1 cellular context compared by ENCODE assay signal in the genomic region with DNA sequence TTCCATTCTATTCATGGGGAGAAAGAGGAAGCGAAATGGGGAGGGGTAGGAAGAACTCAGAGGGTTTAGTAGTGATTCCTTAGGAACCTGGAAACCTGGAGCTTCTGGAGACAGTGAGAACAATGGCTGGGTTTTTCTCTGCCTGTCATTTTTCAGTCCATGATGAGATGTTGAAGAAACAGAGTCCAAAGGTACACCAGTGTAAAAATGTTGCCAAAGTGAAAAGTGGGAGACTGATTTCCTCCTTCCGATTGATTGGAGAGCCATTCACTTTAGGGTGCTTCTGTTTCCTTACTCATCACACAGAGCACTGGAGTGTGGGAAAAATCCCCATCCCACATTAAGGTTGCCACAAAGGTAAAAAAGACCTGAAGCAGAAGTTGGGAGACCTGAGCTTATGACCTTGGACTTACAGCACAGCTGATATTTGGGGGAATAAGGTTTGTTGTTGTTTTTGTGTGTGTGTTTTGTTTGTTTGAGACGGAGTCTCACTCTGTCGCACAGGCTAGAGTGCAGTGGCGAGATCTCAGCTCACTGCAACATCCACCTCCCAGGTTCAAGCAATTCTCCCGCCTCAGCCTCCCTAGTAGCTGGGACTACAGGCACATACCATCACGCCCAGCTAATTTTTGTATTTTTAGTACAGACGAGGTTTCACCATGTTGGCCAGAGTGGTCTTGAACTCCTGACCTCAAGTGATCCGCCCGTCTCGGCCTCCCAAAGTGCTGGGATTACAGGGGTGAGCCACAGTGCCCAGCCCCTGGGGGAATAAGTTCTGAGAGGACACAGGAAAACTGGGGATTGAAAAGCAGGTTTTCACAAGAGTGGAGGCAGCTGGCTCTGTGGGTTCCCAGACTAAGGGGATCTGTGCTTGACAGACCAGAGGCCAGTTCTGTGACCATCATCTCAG.
TF ChIP-seq lines count a peak whose summit lies in the region.

No MANE protein-coding gene starts in this region.

TF ChIP-seq in GM23338, 12 proteins besides CTCF, POLR2A, EP300 and RAD21:
- TF ChIP-seq, protein P1, sequence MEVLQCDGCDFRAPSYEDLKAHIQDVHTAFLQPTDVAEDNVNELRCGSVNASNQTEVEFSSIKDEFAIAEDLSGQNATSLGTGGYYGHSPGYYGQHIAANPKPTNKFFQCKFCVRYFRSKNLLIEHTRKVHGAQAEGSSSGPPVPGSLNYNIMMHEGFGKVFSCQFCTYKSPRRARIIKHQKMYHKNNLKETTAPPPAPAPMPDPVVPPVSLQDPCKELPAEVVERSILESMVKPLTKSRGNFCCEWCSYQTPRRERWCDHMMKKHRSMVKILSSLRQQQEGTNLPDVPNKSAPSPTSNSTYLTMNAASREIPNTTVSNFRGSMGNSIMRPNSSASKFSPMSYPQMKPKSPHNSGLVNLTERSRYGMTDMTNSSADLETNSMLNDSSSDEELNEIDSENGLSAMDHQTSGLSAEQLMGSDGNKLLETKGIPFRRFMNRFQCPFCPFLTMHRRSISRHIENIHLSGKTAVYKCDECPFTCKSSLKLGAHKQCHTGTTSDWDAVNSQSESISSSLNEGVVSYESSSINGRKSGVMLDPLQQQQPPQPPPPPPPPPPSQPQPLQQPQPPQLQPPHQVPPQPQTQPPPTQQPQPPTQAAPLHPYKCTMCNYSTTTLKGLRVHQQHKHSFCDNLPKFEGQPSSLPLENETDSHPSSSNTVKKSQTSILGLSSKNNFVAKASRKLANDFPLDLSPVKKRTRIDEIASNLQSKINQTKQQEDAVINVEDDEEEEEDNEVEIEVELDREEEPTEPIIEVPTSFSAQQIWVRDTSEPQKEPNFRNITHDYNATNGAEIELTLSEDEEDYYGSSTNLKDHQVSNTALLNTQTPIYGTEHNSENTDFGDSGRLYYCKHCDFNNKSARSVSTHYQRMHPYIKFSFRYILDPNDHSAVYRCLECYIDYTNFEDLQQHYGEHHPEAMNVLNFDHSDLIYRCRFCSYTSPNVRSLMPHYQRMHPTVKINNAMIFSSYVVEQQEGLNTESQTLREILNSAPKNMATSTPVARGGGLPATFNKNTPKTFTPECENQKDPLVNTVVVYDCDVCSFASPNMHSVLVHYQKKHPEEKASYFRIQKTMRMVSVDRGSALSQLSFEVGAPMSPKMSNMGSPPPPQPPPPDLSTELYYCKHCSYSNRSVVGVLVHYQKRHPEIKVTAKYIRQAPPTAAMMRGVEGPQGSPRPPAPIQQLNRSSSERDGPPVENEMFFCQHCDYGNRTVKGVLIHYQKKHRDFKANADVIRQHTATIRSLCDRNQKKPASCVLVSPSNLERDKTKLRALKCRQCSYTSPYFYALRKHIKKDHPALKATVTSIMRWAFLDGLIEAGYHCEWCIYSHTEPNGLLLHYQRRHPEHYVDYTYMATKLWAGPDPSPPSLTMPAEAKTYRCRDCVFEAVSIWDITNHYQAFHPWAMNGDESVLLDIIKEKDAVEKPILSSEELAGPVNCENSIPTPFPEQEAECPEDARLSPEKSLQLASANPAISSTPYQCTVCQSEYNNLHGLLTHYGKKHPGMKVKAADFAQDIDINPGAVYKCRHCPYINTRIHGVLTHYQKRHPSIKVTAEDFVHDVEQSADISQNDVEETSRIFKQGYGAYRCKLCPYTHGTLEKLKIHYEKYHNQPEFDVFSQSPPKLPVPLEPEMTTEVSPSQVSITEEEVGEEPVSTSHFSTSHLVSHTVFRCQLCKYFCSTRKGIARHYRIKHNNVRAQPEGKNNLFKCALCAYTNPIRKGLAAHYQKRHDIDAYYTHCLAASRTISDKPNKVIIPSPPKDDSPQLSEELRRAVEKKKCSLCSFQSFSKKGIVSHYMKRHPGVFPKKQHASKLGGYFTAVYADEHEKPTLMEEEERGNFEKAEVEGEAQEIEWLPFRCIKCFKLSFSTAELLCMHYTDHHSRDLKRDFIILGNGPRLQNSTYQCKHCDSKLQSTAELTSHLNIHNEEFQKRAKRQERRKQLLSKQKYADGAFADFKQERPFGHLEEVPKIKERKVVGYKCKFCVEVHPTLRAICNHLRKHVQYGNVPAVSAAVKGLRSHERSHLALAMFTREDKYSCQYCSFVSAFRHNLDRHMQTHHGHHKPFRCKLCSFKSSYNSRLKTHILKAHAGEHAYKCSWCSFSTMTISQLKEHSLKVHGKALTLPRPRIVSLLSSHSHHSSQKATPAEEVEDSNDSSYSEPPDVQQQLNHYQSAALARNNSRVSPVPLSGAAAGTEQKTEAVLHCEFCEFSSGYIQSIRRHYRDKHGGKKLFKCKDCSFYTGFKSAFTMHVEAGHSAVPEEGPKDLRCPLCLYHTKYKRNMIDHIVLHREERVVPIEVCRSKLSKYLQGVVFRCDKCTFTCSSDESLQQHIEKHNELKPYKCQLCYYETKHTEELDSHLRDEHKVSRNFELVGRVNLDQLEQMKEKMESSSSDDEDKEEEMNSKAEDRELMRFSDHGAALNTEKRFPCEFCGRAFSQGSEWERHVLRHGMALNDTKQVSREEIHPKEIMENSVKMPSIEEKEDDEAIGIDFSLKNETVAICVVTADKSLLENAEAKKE (CRISPR knock-in tag; IDR thresholded peaks at IDR 0.05): no peak
- TF ChIP-seq EZH2phosphoT487 (IDR thresholded peaks at IDR 0.05; ENCODE audit: unreplicated experiment) (no peak), JUNB (IDR thresholded peaks at IDR 0.05; ENCODE audit: unreplicated experiment) (no peak)
